Comparison of ENCODE assay signal across 23 cellular contexts in genomic region chr3:128163432-128163831, GRCh38.
"Had no signal": no experiment of that assay in that cellular context is flagged by ENCODE, and none has a peak within 500 bp of the region (broad histone marks: within the 10 kb centered on the region; RNA-seq: fewer than 3 reads in every experiment).

No MANE protein-coding gene starts in this region.

- H3K27me3 Mint-ChIP-seq: effector memory CD8-positive, alpha-beta T cell; naive B cell had no signal

- ATAC-seq: effector memory CD8-positive, alpha-beta T cell; esophagus mucosa; gastrocnemius medialis; heart right ventricle; left cardiac atrium; left lung; left ventricle myocardium superior; lower lobe of right lung; mucosa of descending colon had no signal

- H3K9me3 Mint-ChIP-seq: effector memory CD8-positive, alpha-beta T cell; endodermal cell; mesothelial cell of epicardium had no signal

- DNase-seq: dermis blood vessel endothelial cell; dorsolateral prefrontal cortex; effector CD8-positive, alpha-beta T cell; effector memory CD8-positive, alpha-beta T cell; endodermal cell; erythroblast; esophagus squamous epithelium; foreskin fibroblast; foreskin melanocyte; gastrocnemius medialis; glutamatergic neuron; head of caudate nucleus; heart right ventricle; hippocampal formation; left cardiac atrium; left lung; left ventricle myocardium superior; lower lobe of right lung; mesenchymal stem cell; mucosa of descending colon; naive B cell had no signal

- H3K27ac Mint-ChIP-seq: endodermal cell, naive B cell had no signal

- H3K4me3 Mint-ChIP-seq: effector memory CD8-positive, alpha-beta T cell; endodermal cell; mesothelial cell of epicardium; naive B cell had no signal
